Comparison of ENCODE assay signal across 8 cellular contexts in genomic region chr3:14948609-14949038, GRCh38. TPM values are rescaled to one million over a fixed set of nuclear protein-coding genes. Genes with fewer than 3 reads are reported as not detected.
DNase-seq lines count a peak whose midpoint lies in the region; ATAC-seq and TF ChIP-seq lines count a peak whose summit lies in the region.

No MANE protein-coding gene starts in this region.

- peak overlapping the region; percentile 57; the same call in 1 of the 2 replicates for H2AK5ac ChIP-seq in IMR-90 (ENCODE audit: low read depth, low read length)

- H4K8ac ChIP-seq in IMR-90 (ENCODE audit: low read depth in 2 of 2, low read length in 2 of 2) = peak overlapping the region; percentile 80 to 87

- CTCF ChIA-PET in CD4-positive, alpha-beta memory T cell (lab: Charles Lee; ENCODE audit: partially characterized antibody) = no interaction called here
- CTCF ChIA-PET in IMR-90 (lab: Yijun Ruan, JAX) = no interaction called here

- ATAC-seq in IMR-90 (ENCODE audit: low read depth) (no peak; the same call in 1 of the 2 replicates), GM19328 (IDR thresholded peaks at IDR 0.05; ENCODE audit: unreplicated experiment) (no peak), GM21717 (IDR thresholded peaks at IDR 0.05; ENCODE audit: unreplicated experiment) (no peak)

- H3K27ac Mint-ChIP-seq in CD4-positive, alpha-beta memory T cell = peak overlapping the region; percentile 75 to 100 (median 99)
- peak overlapping the region; percentile 23 for H3K27ac Mint-ChIP-seq in neural progenitor cell

- peak overlapping the region; percentile 66; the same call in 1 of the 2 replicates for H4K5ac ChIP-seq in IMR-90 (ENCODE audit: low read depth, low read length)

- no peak overlapping the region for H2BK20ac ChIP-seq in IMR-90 (ENCODE audit: low read depth, low read length)

- H3K27me3 Mint-ChIP-seq in CD4-positive, alpha-beta memory T cell = no peaks in the 10 kb centered on the region
- no peaks in the 10 kb centered on the region for H3K27me3 Mint-ChIP-seq in neural progenitor cell (ENCODE audit: insufficient read depth, low read depth)

- H3K9ac ChIP-seq in IMR-90 (ENCODE audit: low read depth, low read length) (peak overlapping the region; percentile 80), neural progenitor cell (peak overlapping the region; percentile 33)

- H3K79me1 ChIP-seq in IMR-90 (ENCODE audit: low read depth in 1 of 2, low read length in 2 of 2) = peaks cover 41 to 52% of the 10 kb centered on the region in 2 experiments

- H2BK5ac ChIP-seq in IMR-90 (ENCODE audit: low read depth, low read length, poor library complexity, severe bottlenecking) = peak overlapping the region; percentile 31

- POLR2A ChIA-PET in CD4-positive, alpha-beta memory T cell (lab: Charles Lee; ENCODE audit: partially characterized antibody) = interaction anchor here (0.6 to 3.0 kb wide), 8 partner anchors 10 to 1469 kb away, joined by 3 to 18 read pairs (median 4); partner anchors contain the start of genes CAPN7, CCDC174, HDAC11 and MRPS25
- POLR2A ChIA-PET in IMR-90 (lab: Charles Lee; ENCODE audit: unreplicated experiment) = interaction anchor here (1.0 kb wide), 2 partner anchors 42 to 71 kb away, joined by 4 to 6 read pairs; no protein-coding TSS in a partner anchor

- H2AFZ ChIP-seq in IMR-90 (replicated peaks; ENCODE audit: low read length, poor library complexity) = peak overlapping the region; percentile 89
- H2AFZ ChIP-seq in neural progenitor cell (replicated peaks) = peak overlapping the region; percentile 79

- in situ Hi-C loops in IMR-90 (cut with MboI; ENCODE audit: low sequenced_read_pairs) = loop anchor here (25.0 kb wide), 1 partner anchor 264 kb away; the partner anchor contains the start of gene CAPN7

- H3K4me3 ChIP-seq in CD4-positive, alpha-beta memory T cell (ENCODE audit: low read length in 2 of 2) = peak overlapping the region in 1 of 2 donors; percentile 83
- H3K4me3 ChIP-seq in IMR-90 (ENCODE audit: insufficient read depth, low read depth, low read length) = peak overlapping the region; percentile 89
- H3K4me3 ChIP-seq in dorsolateral prefrontal cortex = peak overlapping the region; percentile 65 to 98 (median 91)
- H3K4me3 ChIP-seq in neural progenitor cell = peak overlapping the region; percentile 99

- no peak overlapping the region for H2BK15ac ChIP-seq in IMR-90 (ENCODE audit: low read depth, low read length)

- BruUV-seq in IMR-90 (replicated peaks; lab: Mats Ljungman, UMichigan) = no TSS peak

- peaks cover 44% of the 10 kb centered on the region for H3K4me1 ChIP-seq in CD4-positive, alpha-beta memory T cell (ENCODE audit: insufficient read depth, low read length)
- H3K4me1 ChIP-seq in IMR-90 (ENCODE audit: control insufficient read depth, insufficient read depth, low read length) = no peaks in the 10 kb centered on the region
- peaks cover 22% of the 10 kb centered on the region for H3K4me1 ChIP-seq in neural progenitor cell

- H3K4ac ChIP-seq in IMR-90 (ENCODE audit: low read depth, low read length) = peak overlapping the region; percentile 74

- peaks cover 28 to 71% (median 49%) of the 10 kb centered on the region in 4 donors for H3K4me1 Mint-ChIP-seq in CD4-positive, alpha-beta memory T cell
- H3K4me1 Mint-ChIP-seq in neural progenitor cell = peaks cover 20% of the 10 kb centered on the region

- H3K23ac ChIP-seq in IMR-90 (ENCODE audit: low read depth, low read length) = peak overlapping the region; percentile 19

- 2% methylated on average over 16 of the region's 26 CpGs; no CpG with 5 or more reads in 1 of the 2 experiments for WGBS in IMR-90 (ENCODE audit: extremely low coverage in 2 of 2, insufficient read length in 1 of 2), 2 experiments

- intact Hi-C loops in CD4-positive, alpha-beta memory T cell (cut with micrococcal nuclease) = loop anchor here (1.0 to 10.0 kb wide), 8 partner anchors 117 to 1466 kb away; partner anchors contain the start of genes BTD, CAPN7, CHCHD4 and HACL1
- intact Hi-C loops in IMR-90 (cut with micrococcal nuclease) (no loop called here), dorsolateral prefrontal cortex (cut with DNase I) (loop anchor here (1.0 to 10.0 kb wide), 6 partner anchors 117 to 824 kb away; partner anchors contain the start of genes CHCHD4 (in 2 of the 2), MRPS25 (in 2 of the 2), RBSN (in 2 of the 2) and TMEM43 (in 2 of the 2))

- TF ChIP-seq CTCF in IMR-90 (conservative IDR thresholded peaks at IDR 0.05; ENCODE audit: low read depth, low read length) (no peak), dorsolateral prefrontal cortex (IDR thresholded peaks at IDR 0.05 in 54 of 56, conservative IDR thresholded peaks at IDR 0.05 in 2 of 56; ENCODE audit: low read depth in 1 of 56, partially characterized antibody in 56 of 56) (peak in 1 of 56 donors; percentile 7), neural progenitor cell (IDR thresholded peaks at IDR 0.05) (no peak)

- no peak for TF ChIP-seq RAD21 in IMR-90 (IDR thresholded peaks at IDR 0.05; ENCODE audit: low read length)

- DNase-seq in CD4-positive, alpha-beta memory T cell = no peak
- no peak for DNase-seq in IMR-90
- DNase-seq in dorsolateral prefrontal cortex = no peak
- no peak for DNase-seq in neural progenitor cell (ENCODE audit: low spot score)
- DNase-seq in cerebellum (ENCODE audit: low spot score) = no peak
- DNase-seq in activated gamma-delta T cell (lab: John Stamatoyannopoulos, UW) = no peak

- H3K27ac ChIP-seq in CD4-positive, alpha-beta memory T cell (ENCODE audit: low read depth, low read length) = peak overlapping the region; percentile 97
- peak overlapping the region; percentile 67 for H3K27ac ChIP-seq in IMR-90 (ENCODE audit: insufficient read depth, low read length)
- peak overlapping the region; percentile 73 to 100 (median 99) for H3K27ac ChIP-seq in dorsolateral prefrontal cortex
- H3K27ac ChIP-seq in neural progenitor cell = no peak overlapping the region

- no peak overlapping the region for H3K18ac ChIP-seq in IMR-90 (ENCODE audit: low read depth, low read length)

- peaks cover 9% of the 10 kb centered on the region; the same call in 1 of the 2 replicates for H3K9me1 ChIP-seq in IMR-90 (ENCODE audit: insufficient read depth, low read length)

- peak overlapping the region; percentile 36; the same call in 1 of the 2 replicates for H4K91ac ChIP-seq in IMR-90 (ENCODE audit: insufficient read depth, low read depth, low read length)

- dilution Hi-C loops in IMR-90 (cut with HindIII; ENCODE audit: low sequenced_read_pairs, unreplicated experiment) = no loop called here

- no peaks in the 10 kb centered on the region for H3K27me3 ChIP-seq in CD4-positive, alpha-beta memory T cell (ENCODE audit: insufficient read depth, low read length)
- H3K27me3 ChIP-seq in IMR-90 (ENCODE audit: control insufficient read depth, insufficient read depth, low read length) (no peaks in the 10 kb centered on the region), dorsolateral prefrontal cortex (no peaks in the 10 kb centered on the region), neural progenitor cell (no peaks in the 10 kb centered on the region)

- peak overlapping the region; percentile 95 for H3K4me2 ChIP-seq in IMR-90 (ENCODE audit: low read depth, low read length)
- peak overlapping the region; percentile 92 for H3K4me2 ChIP-seq in neural progenitor cell

- H4K20me1 ChIP-seq in IMR-90 (ENCODE audit: insufficient read depth, low read length) (no peaks in the 10 kb centered on the region; the same call in 1 of the 2 replicates), neural progenitor cell (ENCODE audit: low read depth) (peaks cover 57% of the 10 kb centered on the region)

- H3K36me3 Mint-ChIP-seq in CD4-positive, alpha-beta memory T cell = peaks cover 16 to 37% of the 10 kb centered on the region in 2 donors
- H3K36me3 Mint-ChIP-seq in neural progenitor cell = peaks cover 14% of the 10 kb centered on the region

- H3K14ac ChIP-seq in IMR-90 (replicated peaks; ENCODE audit: low read depth, low read length) = peak overlapping the region; percentile 82

- H3K4me3 Mint-ChIP-seq in CD4-positive, alpha-beta memory T cell = peak overlapping the region; percentile 98 to 100 (median 100)
- peak overlapping the region; percentile 96 for H3K4me3 Mint-ChIP-seq in neural progenitor cell

- TF ChIP-seq POLR2A in IMR-90 (IDR thresholded peaks at IDR 0.05; ENCODE audit: low read depth, low read length) = no peak

- peak overlapping the region; percentile 58 for H3K56ac ChIP-seq in IMR-90 (ENCODE audit: extremely low read depth, insufficient read depth, low read length)

- peaks cover 0 to 3% (median 0%) of the 10 kb centered on the region in 8 donors for H3K9me3 Mint-ChIP-seq in CD4-positive, alpha-beta memory T cell
- H3K9me3 Mint-ChIP-seq in neural progenitor cell = no peaks in the 10 kb centered on the region

- H3K9me3 ChIP-seq in CD4-positive, alpha-beta memory T cell (ENCODE audit: control insufficient read depth in 1 of 2, low read length in 2 of 2) = no peaks in the 10 kb centered on the region
- H3K9me3 ChIP-seq in IMR-90 (ENCODE audit: control insufficient read depth, insufficient read depth, low read length) = no peaks in the 10 kb centered on the region
- no peaks in the 10 kb centered on the region for H3K9me3 ChIP-seq in neural progenitor cell (ENCODE audit: low read depth)

- H2BK120ac ChIP-seq in IMR-90 (ENCODE audit: low read depth, low read length) = no peak overlapping the region

- peaks cover 20% of the 10 kb centered on the region for H3K36me3 ChIP-seq in CD4-positive, alpha-beta memory T cell (ENCODE audit: insufficient read depth, low read length)
- H3K36me3 ChIP-seq in IMR-90 (ENCODE audit: control insufficient read depth, insufficient read depth, low read length) = peaks cover 8% of the 10 kb centered on the region
- peaks cover 7% of the 10 kb centered on the region for H3K36me3 ChIP-seq in neural progenitor cell

- H3K79me2 ChIP-seq in neural progenitor cell (ENCODE audit: low read depth) = peaks cover 90% of the 10 kb centered on the region

- peaks cover 46% of the 10 kb centered on the region for H3F3A ChIP-seq in neural progenitor cell (ENCODE audit: low read depth)

- peak overlapping the region; percentile 82 for H2AK9ac ChIP-seq in IMR-90 (replicated peaks; ENCODE audit: low read depth, low read length, poor library complexity)

TF ChIP-seq in IMR-90, 13 proteins besides CTCF, POLR2A, EP300 and RAD21 (continues in another document):
- TF ChIP-seq FOS (IDR thresholded peaks at IDR 0.05; ENCODE audit: low read depth, low read length) (no peak), CHD1 (IDR thresholded peaks at IDR 0.05; ENCODE audit: low read depth, low read length) (no peak), SMC3 (IDR thresholded peaks at IDR 0.05; ENCODE audit: low read depth, low read length) (no peak), MXI1 (IDR thresholded peaks at IDR 0.05; ENCODE audit: borderline replicate concordance, low read depth, low read length) (no peak)

RNA-seq across cellular contexts. Expression of gene NR2C2, which starts 1.2 kb away (rescaled TPM):
- 100 to 1,000 TPM in 1 of 2 experiments, 10 to 100 TPM in 1; 94.3 to 103 TPM for total RNA-seq in CD4-positive, alpha-beta memory T cell
- 10 to 100 TPM in 1 of 2 donors, 1 to 10 TPM in 1; 5.5 to 15.5 TPM for polyA plus RNA-seq in CD4-positive, alpha-beta memory T cell
- total RNA-seq in IMR-90 (2012; rRNA removed) = 13.8 and 17.2 TPM in 2 replicates
- 9.9 and 10.4 TPM in 2 replicates for polyA plus RNA-seq in IMR-90 (2012; rRNA removed)
- 2.9 and 3.9 TPM in 2 replicates for polyA plus RNA-seq in IMR-90 (2012; cell fraction: cytosol; rRNA removed)
- 23.5 and 47.5 TPM in 2 replicates for polyA plus RNA-seq in IMR-90 (2012; cell fraction: nucleus; rRNA removed; ENCODE audit: low replicate concordance)
- total RNA-seq in dorsolateral prefrontal cortex = 10 to 100 TPM; 55.4 to 85.3 (median 71.6) TPM
- total RNA-seq in neural progenitor cell (ENCODE audit: low replicate concordance) = 35.6 and 57.3 TPM in 2 replicates
- total RNA-seq in cerebellum = 82.2 TPM
